ENCODE assay signal across 9 cellular contexts in genomic region chr16:528111-529011, GRCh38. TPM values are rescaled to one million over a fixed set of nuclear protein-coding genes. Genes with fewer than 3 reads are reported as not detected.
DNase-seq lines count a peak whose midpoint lies in the region; ATAC-seq and TF ChIP-seq lines count a peak whose summit lies in the region.
"Had no signal": no experiment of that assay in that cellular context is flagged by ENCODE, and none has a peak within 500 bp of the region (broad histone marks: within the 10 kb centered on the region; RNA-seq: fewer than 3 reads in every experiment).

No MANE protein-coding gene starts in this region.

- peak overlapping the region; percentile 24 for H2BK5ac ChIP-seq in neuronal stem cell (ENCODE audit: low read length)

- ATAC-seq in esophagus mucosa, result peak; percentile 61
- ATAC-seq in HG03159 (IDR thresholded peaks at IDR 0.05; ENCODE audit: unreplicated experiment), result no peak

- H3K4ac ChIP-seq in neuronal stem cell (ENCODE audit: low read length), result no peak overlapping the region

- H4K91ac ChIP-seq in neuronal stem cell (ENCODE audit: low read depth, low read length, poor library complexity), result no peak overlapping the region

- H3K4me2 ChIP-seq in neuronal stem cell (ENCODE audit: insufficient read depth, low read length, poor library complexity, severe bottlenecking), result peak overlapping the region; percentile 98

- peaks cover 28% of the 10 kb centered on the region for H3K79me1 ChIP-seq in neuronal stem cell (ENCODE audit: low read depth, low read length)

- no peaks in the 10 kb centered on the region for H3K27me3 ChIP-seq in neuronal stem cell (ENCODE audit: control insufficient read depth in 3 of 3, insufficient read depth in 3 of 3, low read depth in 1 of 3, low read length in 3 of 3)

- no peak overlapping the region for H2BK12ac ChIP-seq in neuronal stem cell (ENCODE audit: low read length)

- peak overlapping the region; percentile 64 for H2AFZ ChIP-seq in neuronal stem cell (ENCODE audit: low read length)

- H2AK5ac ChIP-seq in neuronal stem cell (ENCODE audit: low read depth, low read length), result peak overlapping the region; percentile 70

- H3K14ac ChIP-seq in neuronal stem cell (ENCODE audit: low read length), result peak overlapping the region; percentile 56

- peak; percentile 19 for TF ChIP-seq POLR2A in GM19193 (IDR thresholded peaks at IDR 0.05; ENCODE audit: extremely low read depth, insufficient read depth, insufficient read length)

- peak overlapping the region; percentile 87 for H3K18ac ChIP-seq in neuronal stem cell (ENCODE audit: low read length)

- no peak overlapping the region for H2BK120ac ChIP-seq in neuronal stem cell (ENCODE audit: low read depth, low read length)

- H3K4me3 ChIP-seq in AG09309 (ENCODE audit: control insufficient read depth, low read depth, low read length), result peak overlapping the region; percentile 91
- peak overlapping the region; percentile 85 to 94 for H3K4me3 ChIP-seq in neuronal stem cell (ENCODE audit: low read length in 2 of 2)

- H3K9ac ChIP-seq in neuronal stem cell (ENCODE audit: low read depth, low read length, poor library complexity), result peak overlapping the region; percentile 98

- H4K8ac ChIP-seq in neuronal stem cell (ENCODE audit: low read depth, low read length), result peak overlapping the region; percentile 43

- in situ Hi-C loops in KBM-7 (cut with MboI; ENCODE audit: low pct_unique_long_range_greater_than_20kb, low sequenced_read_pairs), result no loop called here

- WGBS in neuronal stem cell (ENCODE audit: extremely low coverage in 2 of 2, insufficient read length in 2 of 2, insufficient replicate concordance in 1 of 2), 2 donors, result no CpG with 5 or more reads among the region's 55 CpGs

- no peak for DNase-seq in AG09309 (ENCODE audit: low read depth)
- peak; percentile 58 for DNase-seq in KBM-7
- peak; percentile 15 to 30 for DNase-seq in activated CD4-positive, alpha-beta T cell treated with anti-CD3 and anti-CD28 coated beads, Interleukin-2, amount 50 U/mL, for 24 hours (ENCODE audit: low read depth in 1 of 2, low spot score in 1 of 2)
- no peak for DNase-seq in neuronal stem cell (ENCODE audit: low spot score)
- DNase-seq in NCI-H187 (lab: John Stamatoyannopoulos, UW), result no peak

- H2BK15ac ChIP-seq in neuronal stem cell (ENCODE audit: low read length), result no peak overlapping the region

- H3K36me3 ChIP-seq in neuronal stem cell (replicated peaks in 1 of 2; ENCODE audit: control insufficient read depth in 2 of 2, insufficient read depth in 2 of 2, low read length in 2 of 2), result peaks cover 8 to 27% of the 10 kb centered on the region in 2 donors

- no peak overlapping the region for H3K27ac ChIP-seq in neuronal stem cell (replicated peaks; ENCODE audit: low read length)

- peaks cover 20 to 23% of the 10 kb centered on the region in 2 donors for H3K4me1 ChIP-seq in neuronal stem cell (ENCODE audit: control insufficient read depth in 2 of 2, insufficient read depth in 1 of 2, low read depth in 1 of 2, low read length in 2 of 2)

- H3K23ac ChIP-seq in neuronal stem cell (ENCODE audit: low read depth, low read length, poor library complexity), result peak overlapping the region; percentile 93

- no peaks in the 10 kb centered on the region for H3K9me3 ChIP-seq in neuronal stem cell (replicated peaks in 1 of 2; ENCODE audit: control insufficient read depth in 2 of 2, insufficient read depth in 1 of 2, low read depth in 1 of 2, low read length in 2 of 2)

- TF ChIP-seq CTCF in AG09309 (IDR thresholded peaks at IDR 0.05; ENCODE audit: control insufficient read depth, insufficient read depth, low read depth, low read length, missing control alignments), result no peak

RNA-seq across cellular contexts. Expression of gene CAPN15, which starts 0.8 kb away (rescaled TPM):
- total RNA-seq in esophagus mucosa, result 27.1 TPM
- 19.7 TPM for polyA plus RNA-seq in neuronal stem cell (2013, experiment 1 of 2)
- polyA plus RNA-seq in neuronal stem cell (2013, experiment 2 of 2), result 19.6 TPM

RNA-seq across cellular contexts. Expression of gene PRR35, which starts 31.8 kb away (rescaled TPM):
- not detected for total RNA-seq in esophagus mucosa
- 0.17 TPM for polyA plus RNA-seq in neuronal stem cell (2013, experiment 1 of 2)
- polyA plus RNA-seq in neuronal stem cell (2013, experiment 2 of 2), result 0.21 TPM
- total RNA-seq: subcutaneous adipose tissue had no signal

RNA-seq across cellular contexts. Expression of gene NHLRC4, which starts 38.4 kb away (rescaled TPM):
- total RNA-seq in esophagus mucosa, result 0.12 TPM
- 0.04 TPM for polyA plus RNA-seq in neuronal stem cell (2013, experiment 1 of 2)
- 0.04 TPM for polyA plus RNA-seq in neuronal stem cell (2013, experiment 2 of 2)

RNA-seq across cellular contexts. Expression of gene PIGQ, which starts 41.4 kb away (rescaled TPM):
- total RNA-seq in esophagus mucosa, result 21.0 TPM
- 23.9 TPM for polyA plus RNA-seq in neuronal stem cell (2013, experiment 1 of 2)
- 22.8 TPM for polyA plus RNA-seq in neuronal stem cell (2013, experiment 2 of 2)

Comparison
In these comparisons a context has a peak if more than half of its experiments do, and no peak if none do; other contexts are left out.
1. DNase-seq: peak in KBM-7 (single experiment) and activated CD4-positive, alpha-beta T cell treated with anti-CD3 and anti-CD28 coated beads, Interleukin-2, amount 50 U/mL, for 24 hours (2 of 2); none in AG09309 (single experiment), neuronal stem cell (single experiment) and NCI-H187 (0 of 2).